In genomic region chr1:41775961-41776585, GRCh38 we compare ENCODE assay signal across 20 cellular contexts.
A peak's percentile ranks its signal among the peaks of the same experiment; 100 is the strongest.
DNase-seq lines count a peak whose midpoint lies in the region; ATAC-seq, FAIRE-seq and TF ChIP-seq lines count a peak whose summit lies in the region.
"Had no signal": no experiment of that assay in that cellular context is flagged by ENCODE, and none has a peak within 500 bp of the region (broad histone marks: within the 10 kb centered on the region; RNA-seq: fewer than 3 reads in every experiment).

No MANE protein-coding gene starts in this region.

- H3K27ac ChIP-seq in DND-41 (ENCODE audit: low read length) (peak overlapping the region; percentile 41; the same call in 1 of the 2 replicates), layer of hippocampus (ENCODE audit: low read depth, low read length) (peak overlapping the region; percentile 64), substantia nigra (ENCODE audit: low read depth, low read length, poor library complexity, severe bottlenecking) (peak overlapping the region; percentile 91)
- H3K27ac ChIP-seq: A549, PC-9 had no signal

- TF ChIP-seq CTCF in DND-41 (IDR thresholded peaks at IDR 0.05; ENCODE audit: borderline replicate concordance, extremely low read depth, low read length, poor library complexity, severe bottlenecking) (no peak), bronchial epithelial cell (IDR thresholded peaks at IDR 0.05; ENCODE audit: insufficient read depth, low read length, severe bottlenecking) (no peak)

- peak; percentile 62 for FAIRE-seq in bronchial epithelial cell (lab: Jason Lieb, UNC)
- FAIRE-seq: A549, GM12891, GM18507, H54 had no signal

- H3K4me3 ChIP-seq in DND-41 (ENCODE audit: low read depth in 1 of 2, low read length in 2 of 2), result no peak overlapping the region
- H3K4me3 ChIP-seq in bronchial epithelial cell (ENCODE audit: low read depth, low read length), result no peak overlapping the region
- H3K4me3 ChIP-seq: A549, PC-9 had no signal

- no peak overlapping the region for H3K4me2 ChIP-seq in DND-41 (ENCODE audit: insufficient read depth, low read length)
- H3K4me2 ChIP-seq: A549, PC-9 had no signal

- peaks cover 97% of the 10 kb centered on the region for H3K79me2 ChIP-seq in DND-41 (ENCODE audit: insufficient read depth, low read length)

- H2AFZ ChIP-seq in DND-41 (ENCODE audit: low read depth, low read length), result no peak overlapping the region
- H2AFZ ChIP-seq: PC-9 had no signal

- ATAC-seq in DND-41 (ENCODE audit: insufficient read depth, low read depth) (no peak), HG02970 (IDR thresholded peaks at IDR 0.05; ENCODE audit: low FRiP score, unreplicated experiment) (no peak)
- ATAC-seq: A549 had no signal

- H3K4me1 ChIP-seq in DND-41 (ENCODE audit: insufficient read depth, low read length), result peaks cover 30% of the 10 kb centered on the region
- H3K4me1 ChIP-seq: A549 had no signal

- no peak for DNase-seq in DND-41
- no peak for DNase-seq in bronchial epithelial cell (ENCODE audit: low read depth)
- peak in 9 of 49 donors; percentile 15 to 68 (median 36) for DNase-seq in substantia nigra (lab: John Stamatoyannopoulos, UW)
- no peak for DNase-seq in H4 (ENCODE audit: low spot score)
- DNase-seq in DMS114 treated with DMSO at 0.1 percent for 48 hours (lab: John Stamatoyannopoulos, UW; ENCODE audit: unreplicated experiment), result no peak
- DNase-seq: Calu3; CD4-positive, alpha-beta memory T cell; DMS53; HFFc6; NCI-H1436; NCI-H2029; NCI-H345; NCI-H524 treated with DMSO at 0.1 percent for 48 hours; PC-9 had no signal

- H3K9me3 ChIP-seq in DND-41 (ENCODE audit: insufficient read depth, low read length, severe bottlenecking), result no peaks in the 10 kb centered on the region
- H3K9me3 ChIP-seq: A549 had no signal

- no peaks in the 10 kb centered on the region for H3K27me3 ChIP-seq in DND-41 (ENCODE audit: insufficient read depth, low read length, poor library complexity)
- H3K27me3 ChIP-seq in bronchial epithelial cell (ENCODE audit: control insufficient read depth, insufficient read depth, low read length), result no peaks in the 10 kb centered on the region
- H3K27me3 ChIP-seq in layer of hippocampus (ENCODE audit: control insufficient read depth, insufficient read depth, low read length), result no peaks in the 10 kb centered on the region

- H3K9ac ChIP-seq in DND-41 (ENCODE audit: low read depth, low read length), result no peak overlapping the region

- H3K36me3 ChIP-seq in DND-41 (ENCODE audit: insufficient read depth, low read length), result peaks cover 39% of the 10 kb centered on the region
- no peaks in the 10 kb centered on the region for H3K36me3 ChIP-seq in bronchial epithelial cell (ENCODE audit: control insufficient read depth, insufficient read depth, low read length)

- peaks cover 69% of the 10 kb centered on the region for H4K20me1 ChIP-seq in DND-41 (ENCODE audit: insufficient read depth, low read length)

Comparison
In these comparisons a context has a peak if more than half of its experiments do, and no peak if none do; other contexts are left out.
1. H3K27ac ChIP-seq: peak in every context shown above with its lines; median percentile 91 in substantia nigra; 64 in layer of hippocampus; 41 in DND-41.